8 cellular contexts compared by ENCODE assay signal in the genomic region with DNA sequence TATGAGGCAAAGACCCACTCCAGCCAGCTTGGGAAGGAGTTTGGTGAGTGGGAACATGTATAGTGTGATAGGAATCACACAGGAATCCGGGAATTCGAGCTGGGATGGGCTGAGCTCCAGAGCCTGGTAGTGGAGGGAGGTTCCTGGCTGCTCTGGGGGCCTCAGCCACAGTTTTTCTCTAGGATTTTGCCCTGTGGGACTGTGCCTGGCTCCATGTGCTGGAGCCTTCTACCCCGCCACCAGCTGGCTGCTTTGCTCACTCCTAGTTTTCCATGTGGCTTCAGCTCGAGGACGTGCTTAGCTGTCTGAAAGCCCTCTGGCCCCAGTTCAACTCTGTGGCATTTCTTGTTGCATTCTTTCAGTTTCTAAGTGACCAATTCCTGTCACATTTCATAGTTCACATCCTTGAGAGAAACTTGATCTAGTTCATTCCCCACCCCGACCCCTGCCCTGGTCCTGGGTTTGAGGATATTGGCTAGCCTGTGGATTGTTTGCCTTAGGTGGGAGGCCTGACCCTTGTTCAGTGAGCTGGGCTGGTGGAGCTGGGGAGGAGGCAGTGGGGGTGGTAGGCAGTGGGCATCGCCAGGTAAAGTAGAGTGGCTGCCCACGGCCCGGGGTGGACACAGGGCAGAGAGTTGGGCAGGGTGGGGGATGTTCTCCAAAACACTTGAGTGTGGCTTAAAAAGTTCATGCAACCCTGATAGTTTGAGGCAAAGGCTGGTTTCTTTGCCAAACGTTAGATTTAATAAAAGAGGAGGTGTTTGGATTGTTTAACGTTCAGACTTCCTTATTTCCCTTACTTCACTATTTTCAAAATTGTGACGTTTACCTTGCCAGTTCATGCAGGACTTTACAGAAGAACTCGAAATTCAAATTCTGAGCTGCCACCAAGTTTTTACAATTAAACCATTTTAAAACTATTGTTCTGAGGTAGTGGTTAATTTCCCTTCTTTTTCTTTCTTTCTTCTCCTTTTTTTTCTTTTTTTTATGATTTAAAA. TPM values are rescaled to one million over a fixed set of nuclear protein-coding genes. Genes with fewer than 3 reads are reported as not detected.
DNase-seq lines count a peak whose midpoint lies in the region; ATAC-seq and TF ChIP-seq lines count a peak whose summit lies in the region.

No MANE protein-coding gene starts in this region.

- H3K9me3 Mint-ChIP-seq in activated T-cell treated with anti-CD3 and anti-CD28 coated beads, Interleukin-2, amount 50 U/mL, for 24 hours = no peaks in the 10 kb centered on the region
- H3K9me3 Mint-ChIP-seq in nephron = no peaks in the 10 kb centered on the region

- TF ChIP-seq CTCF in esophagus muscularis mucosa (IDR thresholded peaks at IDR 0.05) = peak in 1 of 3 experiments; percentile 29
- no peak for TF ChIP-seq CTCF in nephron (IDR thresholded peaks at IDR 0.05; ENCODE audit: unreplicated experiment in 3 of 3)

- peak overlapping the region; percentile 5; the same call in 1 of the 2 replicates for H3K27ac ChIP-seq in SJCRH30
- peak overlapping the region; percentile 79 to 96 (median 86) for H3K27ac ChIP-seq in esophagus muscularis mucosa (replicated peaks in 1 of 4)

- peak overlapping the region; percentile 50 for H3K27ac Mint-ChIP-seq in activated T-cell treated with anti-CD3 and anti-CD28 coated beads, Interleukin-2, amount 50 U/mL, for 24 hours
- peak overlapping the region; percentile 78 to 92 (median 82) for H3K27ac Mint-ChIP-seq in nephron

- peaks cover 17% of the 10 kb centered on the region for H3K36me3 ChIP-seq in SJCRH30
- peaks cover 13 to 75% (median 47%) of the 10 kb centered on the region in 4 donors for H3K36me3 ChIP-seq in esophagus muscularis mucosa

- no peaks in the 10 kb centered on the region for H3K9me3 ChIP-seq in SJCRH30 (replicated peaks)
- no peaks in the 10 kb centered on the region for H3K9me3 ChIP-seq in esophagus muscularis mucosa

- 34% methylated on average over 13 of the region's 13 CpGs for WGBS in esophagus muscularis mucosa

- no peaks in the 10 kb centered on the region for H3K27me3 ChIP-seq in SJCRH30
- H3K27me3 ChIP-seq in esophagus muscularis mucosa = no peaks in the 10 kb centered on the region

- peaks cover 23% of the 10 kb centered on the region for H3K4me1 ChIP-seq in SJCRH30
- H3K4me1 ChIP-seq in esophagus muscularis mucosa = peaks cover 27 to 82% (median 71%) of the 10 kb centered on the region in 4 donors

- H3K4me3 ChIP-seq in SJCRH30 = no peak overlapping the region
- peak overlapping the region; percentile 18 to 96 (median 22) for H3K4me3 ChIP-seq in esophagus muscularis mucosa

- H3K4me3 Mint-ChIP-seq in activated T-cell treated with anti-CD3 and anti-CD28 coated beads, Interleukin-2, amount 50 U/mL, for 24 hours = no peak overlapping the region
- H3K4me3 Mint-ChIP-seq in nephron = peak overlapping the region; percentile 33 to 67 (median 58)

- ATAC-seq in GM21360 (IDR thresholded peaks at IDR 0.05; ENCODE audit: unreplicated experiment) = no peak

- intact Hi-C loops in esophagus muscularis mucosa (cut with DNase I) = no loop called here

- peaks cover 71% of the 10 kb centered on the region for H3K4me1 Mint-ChIP-seq in activated T-cell treated with anti-CD3 and anti-CD28 coated beads, Interleukin-2, amount 50 U/mL, for 24 hours (ENCODE audit: low read depth)
- H3K4me1 Mint-ChIP-seq in nephron = peaks cover 76% of the 10 kb centered on the region

- TF ChIP-seq EP300 in esophagus muscularis mucosa (IDR thresholded peaks at IDR 0.05) = no peak

- H3K36me3 Mint-ChIP-seq in activated T-cell treated with anti-CD3 and anti-CD28 coated beads, Interleukin-2, amount 50 U/mL, for 24 hours (ENCODE audit: low read depth) = peaks cover 79% of the 10 kb centered on the region
- peaks cover 65% of the 10 kb centered on the region for H3K36me3 Mint-ChIP-seq in nephron (ENCODE audit: low read depth)

- TF ChIP-seq POLR2A in esophagus muscularis mucosa (IDR thresholded peaks at IDR 0.05; ENCODE audit: low read depth) = no peak

- no peaks in the 10 kb centered on the region for H3K27me3 Mint-ChIP-seq in activated T-cell treated with anti-CD3 and anti-CD28 coated beads, Interleukin-2, amount 50 U/mL, for 24 hours
- H3K27me3 Mint-ChIP-seq in nephron (ENCODE audit: low read depth) = no peaks in the 10 kb centered on the region

- DNase-seq in activated T-cell treated with anti-CD3 and anti-CD28 coated beads, Interleukin-2, amount 50 U/mL, for 24 hours = no peak
- no peak for DNase-seq in activated T-cell treated with anti-CD3 and anti-CD28 coated beads for 4 hours
- peak; percentile 77 to 81 for DNase-seq in SJCRH30
- no peak for DNase-seq in esophagus muscularis mucosa (ENCODE audit: extremely low spot score)
- DNase-seq in SIG-M5 treated with dmso at 0.1 percent for 504 hours (lab: John Stamatoyannopoulos, UW; ENCODE audit: unreplicated experiment) = no peak
- DNase-seq in activated CD4-positive, CD25-positive, alpha-beta regulatory T cell (lab: John Stamatoyannopoulos, UW) = no peak

RNA-seq across cellular contexts. Expression of a gene that starts 5.2 kb away (rescaled TPM):
- 40.7 and 50.0 TPM in 2 replicates for total RNA-seq in SJCRH30 (2014; rRNA removed; shearing (Covaris generic))
- total RNA-seq in esophagus muscularis mucosa = 10 to 100 TPM; 40.7 to 96.4 (median 64.4) TPM

Comparison
In these comparisons a context has a peak if more than half of its experiments do, and no peak if none do; other contexts are left out.
1. DNase-seq: peak in SJCRH30 (2 of 2); none in activated T-cell treated with anti-CD3 and anti-CD28 coated beads, Interleukin-2, amount 50 U/mL, for 24 hours (single experiment), activated T-cell treated with anti-CD3 and anti-CD28 coated beads for 4 hours (single experiment), esophagus muscularis mucosa (single experiment), SIG-M5 treated with dmso at 0.1 percent for 504 hours (single experiment) and activated CD4-positive, CD25-positive, alpha-beta regulatory T cell (0 of 4).